ENCODE assay signal across 8 cellular contexts in the genomic region with DNA sequence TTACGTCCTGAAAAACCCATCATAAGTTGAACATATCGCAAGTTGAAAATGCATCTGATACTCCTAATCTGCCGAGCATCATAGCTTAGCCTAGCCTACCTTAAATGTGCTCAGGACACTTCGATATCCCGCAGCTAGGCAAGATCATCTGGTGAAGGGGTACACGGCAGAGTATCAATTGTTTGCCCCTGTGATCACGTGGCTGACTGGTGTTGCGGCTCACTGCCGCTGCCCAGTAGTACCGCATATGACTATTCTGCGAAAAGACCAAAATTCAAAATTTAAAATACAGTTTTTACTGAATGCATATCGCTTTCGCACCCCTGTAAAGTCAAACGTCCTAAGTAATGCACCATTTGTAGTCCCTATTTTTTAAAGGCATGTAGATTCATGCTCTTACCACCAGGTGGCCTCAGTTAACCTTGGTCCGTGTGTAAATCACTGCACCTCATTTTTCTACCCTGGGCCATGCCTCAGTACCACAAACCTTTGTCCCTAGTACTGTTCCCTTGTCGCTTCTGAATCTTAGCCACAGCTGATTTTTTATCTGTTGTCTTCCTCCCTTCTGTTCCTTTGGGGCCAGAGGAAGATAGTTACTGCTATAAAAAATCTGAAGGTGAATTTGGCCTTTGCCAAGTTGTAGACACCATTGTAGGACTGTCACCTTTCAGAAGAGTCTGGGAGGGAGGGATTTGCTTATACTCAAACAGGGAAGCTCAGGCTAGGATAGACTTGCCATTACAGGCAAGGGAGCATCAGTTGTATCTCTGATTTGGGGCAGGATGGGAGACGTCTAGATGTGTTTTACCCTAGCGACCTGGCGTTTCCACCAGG. TPM values are rescaled to one million over a fixed set of nuclear protein-coding genes. Genes with fewer than 3 reads are reported as not detected.
A peak's percentile ranks its signal among the peaks of the same experiment; 100 is the strongest.
DNase-seq lines count a peak whose midpoint lies in the region; ATAC-seq and TF ChIP-seq lines count a peak whose summit lies in the region.

No MANE protein-coding gene starts in this region.

- H3K4me3 ChIP-seq in AG04449 (ENCODE audit: low read depth, low read length): no peak overlapping the region

- peak; percentile 69 for TF ChIP-seq CTCF in AG04449 (IDR thresholded peaks at IDR 0.05; ENCODE audit: insufficient read depth, low read length, missing control alignments)
- TF ChIP-seq CTCF in osteocyte (IDR thresholded peaks at IDR 0.05): peak; percentile 88

- no peaks in the 10 kb centered on the region for H3K9me3 Mint-ChIP-seq in osteocyte (ENCODE audit: unreplicated experiment)

- POLR2A ChIA-PET in AG04449 (lab: Yijun Ruan, JAX): no interaction called here

- CTCF ChIA-PET in AG04449 (lab: Yijun Ruan, JAX): interaction anchor here (0.6 to 13.6 kb wide), 37 partner anchors 9 to 219 kb away, joined by 3 to 598 read pairs (median 5); no protein-coding TSS in a partner anchor

- H3K4me1 Mint-ChIP-seq in osteocyte (ENCODE audit: unreplicated experiment): peaks cover 3% of the 10 kb centered on the region

- H3K36me3 Mint-ChIP-seq in osteocyte (ENCODE audit: unreplicated experiment): peaks cover 12% of the 10 kb centered on the region

- no peak for ATAC-seq in GM19455 (IDR thresholded peaks at IDR 0.05; ENCODE audit: unreplicated experiment)

- H3K27ac Mint-ChIP-seq in osteocyte (ENCODE audit: unreplicated experiment): no peak overlapping the region

- H3K4me3 Mint-ChIP-seq in osteocyte (ENCODE audit: unreplicated experiment): no peak overlapping the region

- DNase-seq in AG04449 (ENCODE audit: low read depth, low spot score): no peak
- DNase-seq in GM03348 (ENCODE audit: low spot score): peak; percentile 80
- peak; percentile 2 for DNase-seq in NCI-H1105 (lab: John Stamatoyannopoulos, UW)
- DNase-seq in activated T-cell treated with anti-CD3 and anti-CD28 coated beads, Interleukin-2, amount 50 U/mL, for 48 hours: peak; percentile 22 to 32
- peak; percentile 83 for DNase-seq in globus pallidus (ENCODE audit: low spot score)
- DNase-seq in osteocyte (ENCODE audit: extremely low spot score, unreplicated experiment): no peak
- no peak for DNase-seq in occipital lobe (lab: John Stamatoyannopoulos, UW)

- H3K27me3 Mint-ChIP-seq in osteocyte (ENCODE audit: unreplicated experiment): no peaks in the 10 kb centered on the region

RNA-seq across cellular contexts. Expression of a gene that starts 34.4 kb away (rescaled TPM):
- total RNA-seq in osteocyte: 36.2 and 38.2 TPM in 2 replicates
- 15.9 TPM for total RNA-seq in occipital lobe

RNA-seq across cellular contexts. Expression of a gene that starts 41.8 kb away (rescaled TPM):
- total RNA-seq in osteocyte (41.9 and 43.3 TPM in 2 replicates), occipital lobe (11.1 TPM)

Comparison
In these comparisons a context has a peak if more than half of its experiments do, and no peak if none do; other contexts are left out.
1. DNase-seq: peak in GM03348 (single experiment), NCI-H1105 (single experiment), activated T-cell treated with anti-CD3 and anti-CD28 coated beads, Interleukin-2, amount 50 U/mL, for 48 hours (2 of 2) and globus pallidus (single experiment); none in AG04449 (single experiment), osteocyte (single experiment) and occipital lobe (single experiment).